ENCODE assay signal across 9 cellular contexts in genomic region chr1:189429610-189430009, GRCh38.
DNase-seq lines count a peak whose midpoint lies in the region; ATAC-seq and TF ChIP-seq lines count a peak whose summit lies in the region.
"Had no signal": no experiment of that assay in that cellular context is flagged by ENCODE, and none has a peak within 500 bp of the region (broad histone marks: within the 10 kb centered on the region; RNA-seq: fewer than 3 reads in every experiment).

No MANE protein-coding gene starts in this region.

- H3K4me1 Mint-ChIP-seq in endodermal cell: no peaks in the 10 kb centered on the region

- H3K9me3 ChIP-seq in endodermal cell (ENCODE audit: control insufficient read depth, low read length): no peaks in the 10 kb centered on the region
- no peaks in the 10 kb centered on the region for H3K9me3 ChIP-seq in stomach

- 81 to 100% methylated on average over 2 to 4 of the region's 4 CpGs for WGBS in endodermal cell (ENCODE audit: insufficient coverage in 1 of 2, insufficient read length in 1 of 2), 2 experiments
- WGBS in stomach, 5 donors: 57 to 73% (median 66%) methylated on average over 4 of the region's 4 CpGs

- no peak for TF ChIP-seq EP300 in stomach (IDR thresholded peaks at IDR 0.05)

- H3K36me3 ChIP-seq in endodermal cell (ENCODE audit: control insufficient read depth, insufficient read depth, low read length): no peaks in the 10 kb centered on the region
- H3K36me3 ChIP-seq in stomach: no peaks in the 10 kb centered on the region

- no peak overlapping the region for H3K27ac Mint-ChIP-seq in endodermal cell

- ATAC-seq in GM19351 (IDR thresholded peaks at IDR 0.05; ENCODE audit: unreplicated experiment) (no peak), GM18517 (IDR thresholded peaks at IDR 0.05; ENCODE audit: unreplicated experiment) (no peak)

- TF ChIP-seq POLR2A in stomach (IDR thresholded peaks at IDR 0.05): no peak

- no peaks in the 10 kb centered on the region for H3K36me3 Mint-ChIP-seq in endodermal cell (ENCODE audit: low read depth)

- H3K27me3 ChIP-seq in endodermal cell (ENCODE audit: control insufficient read depth, insufficient read depth, low read length, poor library complexity, severe bottlenecking): no peaks in the 10 kb centered on the region
- no peaks in the 10 kb centered on the region for H3K27me3 ChIP-seq in stomach

- H3K4me1 ChIP-seq in endodermal cell (ENCODE audit: control insufficient read depth, insufficient read depth, low read length) (no peaks in the 10 kb centered on the region), stomach (no peaks in the 10 kb centered on the region)

- no peak overlapping the region for H3K27ac ChIP-seq in endodermal cell (ENCODE audit: low read depth, low read length)
- no peak overlapping the region for H3K27ac ChIP-seq in stomach
- H3K27ac ChIP-seq: skin epidermis had no signal

- TF ChIP-seq CTCF in endodermal cell (conservative IDR thresholded peaks at IDR 0.05) (peak; percentile 87), stomach (IDR thresholded peaks at IDR 0.05) (peak in 4 of 7 experiments; percentile 9 to 59 (median 36))

- H3K9ac ChIP-seq in endodermal cell (ENCODE audit: extremely low read depth, low read length, poor library complexity, severe bottlenecking): no peak overlapping the region

- DNase-seq in NOMO-1 treated with dmso at 0.1 percent for 144 hours (lab: John Stamatoyannopoulos, UW; ENCODE audit: unreplicated experiment) (peak; percentile 0), NOMO-1 treated with DMSO at 0.1 percent for 48 hours (lab: John Stamatoyannopoulos, UW; ENCODE audit: unreplicated experiment) (no peak), NCI-H446 treated with DMSO at 0.1 percent for 48 hours (lab: John Stamatoyannopoulos, UW) (peak; percentile 28), endodermal cell (peak; percentile 61), stomach (no peak), middle frontal gyrus (ENCODE audit: extremely low spot score, low spot score) (no peak)

- no peak overlapping the region for H3K4me3 Mint-ChIP-seq in endodermal cell

- intact Hi-C loops in stomach (cut with DNase I; ENCODE audit: low total_unique reads): no loop called here

- no peaks in the 10 kb centered on the region for H3K9me3 Mint-ChIP-seq in endodermal cell

- no peaks in the 10 kb centered on the region for H3K27me3 Mint-ChIP-seq in endodermal cell (ENCODE audit: insufficient read depth)

- H3K4me3 ChIP-seq in endodermal cell (ENCODE audit: low read length): no peak overlapping the region
- H3K4me3 ChIP-seq in stomach: no peak overlapping the region
- H3K4me3 ChIP-seq: skin epidermis had no signal

Comparison
In these comparisons a context has a peak if more than half of its experiments do, and no peak if none do; other contexts are left out.
1. DNase-seq: peak in NOMO-1 treated with dmso at 0.1 percent for 144 hours (single experiment), NCI-H446 treated with DMSO at 0.1 percent for 48 hours (single experiment) and endodermal cell (single experiment); none in NOMO-1 treated with DMSO at 0.1 percent for 48 hours (single experiment), stomach (single experiment) and middle frontal gyrus (single experiment).